Comparison of ENCODE assay signal across 37 cellular contexts in the genomic region with DNA sequence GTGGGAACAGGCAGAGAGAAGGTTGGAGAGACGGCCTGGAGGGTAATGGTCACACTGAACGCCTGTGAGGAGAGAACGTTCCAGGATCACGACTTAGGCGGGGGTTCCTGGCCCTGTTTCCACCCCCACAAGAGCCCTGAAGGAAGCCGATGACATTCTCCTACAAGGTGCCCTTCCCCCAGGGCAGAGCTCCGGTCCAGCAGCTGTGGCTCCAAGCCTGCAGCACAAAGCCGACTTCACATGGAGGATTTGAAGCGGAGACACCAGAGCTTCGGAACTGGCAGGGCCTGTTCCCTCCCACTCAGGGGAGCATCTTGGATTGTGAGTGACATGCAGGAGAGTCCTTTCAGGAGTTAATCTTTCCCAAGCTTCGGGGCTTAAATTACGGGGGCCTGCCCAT. TPM values are rescaled to one million over a fixed set of nuclear protein-coding genes. Genes with fewer than 3 reads are reported as not detected.
"Had no signal": no experiment of that assay in that cellular context is flagged by ENCODE, and none has a peak within 500 bp of the region (broad histone marks: within the 10 kb centered on the region; RNA-seq: fewer than 3 reads in every experiment).

No MANE protein-coding gene starts in this region.

- H3K4me3 ChIP-seq: ascending aorta, cardiac muscle cell, PC-9 had no signal

- DNase-seq: activated CD4-positive, alpha-beta T cell treated with anti-CD3 and anti-CD28 coated beads for 1 hour; activated CD4-positive, alpha-beta T cell treated with anti-CD3 and anti-CD28 coated beads for 48 hours; activated CD4-positive, CD25-positive, alpha-beta regulatory T cell; activated CD8-positive, alpha-beta T cell treated with anti-CD3 and anti-CD28 coated beads for 36 hours; activated effector memory CD4-positive, alpha-beta T cell treated with anti-CD3 and anti-CD28 coated beads, Interleukin-2, amount 50 U/mL, for 16 hours; activated naive CD4-positive, alpha-beta T cell treated with Interleukin-2 at 50 U/mL for 16 hours; activated naive CD8-positive, alpha-beta T cell treated with anti-CD3 and anti-CD28 coated beads, Interleukin-2, amount 10 ng/mL, durations not matched to agents 7 days and 5 days; activated T-cell treated with anti-CD3 and anti-CD28 coated beads, Interleukin-2, amount 50 U/mL, for 1 hour; activated T-cell treated with anti-CD3 and anti-CD28 coated beads, Interleukin-2, amount 50 U/mL, for 72 hours; amygdala; Karpas-422; KBM-7; NCI-H1105; NCI-H1417 treated with DMSO at 0.1 percent for 48 hours; NCI-H187 treated with DMSO at 0.1 percent for 48 hours; NCI-H2081; NCI-H2171 treated with DMSO at 0.1 percent for 48 hours; NCI-H2227 treated with DMSO at 0.1 percent for 48 hours; NCI-H446; NCI-H510A treated with DMSO at 0.1 percent for 48 hours; NCI-H526 treated with DMSO at 0.1 percent for 48 hours; NK-92 treated with Interleukin-12 subunit alpha and Interleukin-12 subunit beta, amount 100 ng/mL, for 24 hours; PC-9; SW 1271; T-helper 1 cell; T-helper 2 cell; T-helper 9 cell had no signal

- H3K9me3 ChIP-seq: ascending aorta had no signal

- FAIRE-seq: RCC 7860 had no signal

- H3K36me3 ChIP-seq: ascending aorta, cardiac muscle cell had no signal

- ATAC-seq: activated CD8-positive, alpha-beta T cell treated with anti-CD3 and anti-CD28 coated beads for 36 hours; activated T-cell treated with anti-CD3 and anti-CD28 coated beads, Interleukin-2, amount 50 U/mL, for 72 hours; activated T-helper 17 cell treated with anti-CD3 and anti-CD28 coated beads, Interleukin-2, amount 50 U/mL, for 72 hours; Right ventricle myocardium inferior had no signal

- H3K27ac ChIP-seq: ascending aorta, cardiac muscle cell, PC-9, RWPE1, VCaP had no signal

RNA-seq across cellular contexts. Expression of a gene that starts 5.0 kb away (rescaled TPM):
- total RNA-seq: activated CD8-positive, alpha-beta memory T cell treated with anti-CD3 and anti-CD28 coated beads for 36 hours; activated CD8-positive, alpha-beta T cell treated with anti-CD3 and anti-CD28 coated beads for 36 hours; activated naive CD8-positive, alpha-beta T cell treated with anti-CD3 and anti-CD28 coated beads, Interleukin-2, amount 10 ng/mL, durations not matched to agents 7 days and 5 days; activated T-cell treated with anti-CD3 and anti-CD28 coated beads, Interleukin-2, amount 50 U/mL, for 72 hours; activated T-helper 17 cell treated with anti-CD3 and anti-CD28 coated beads, Interleukin-2, amount 50 U/mL, for 72 hours; ascending aorta; MCF 10A; OCI-LY7; PC-9 had no signal

RNA-seq across cellular contexts. Expression of a gene that starts 28.8 kb away (rescaled TPM):
- total RNA-seq: activated CD8-positive, alpha-beta memory T cell treated with anti-CD3 and anti-CD28 coated beads for 36 hours; activated CD8-positive, alpha-beta T cell treated with anti-CD3 and anti-CD28 coated beads for 36 hours; ascending aorta had no signal

RNA-seq across cellular contexts. Expression of a gene that starts 34.6 kb away (rescaled TPM):
- total RNA-seq: activated CD8-positive, alpha-beta memory T cell treated with anti-CD3 and anti-CD28 coated beads for 36 hours; activated CD8-positive, alpha-beta T cell treated with anti-CD3 and anti-CD28 coated beads for 36 hours; activated naive CD8-positive, alpha-beta T cell treated with anti-CD3 and anti-CD28 coated beads, Interleukin-2, amount 10 ng/mL, durations not matched to agents 7 days and 5 days; activated T-cell treated with anti-CD3 and anti-CD28 coated beads, Interleukin-2, amount 50 U/mL, for 72 hours; activated T-helper 17 cell treated with anti-CD3 and anti-CD28 coated beads, Interleukin-2, amount 50 U/mL, for 72 hours; ascending aorta; MCF 10A; OCI-LY7; Right ventricle myocardium inferior had no signal

RNA-seq across cellular contexts. Expression of a gene that starts 35.6 kb away (rescaled TPM):
- total RNA-seq: activated CD8-positive, alpha-beta memory T cell treated with anti-CD3 and anti-CD28 coated beads for 36 hours; activated CD8-positive, alpha-beta T cell treated with anti-CD3 and anti-CD28 coated beads for 36 hours; activated naive CD8-positive, alpha-beta T cell treated with anti-CD3 and anti-CD28 coated beads, Interleukin-2, amount 10 ng/mL, durations not matched to agents 7 days and 5 days; activated T-cell treated with anti-CD3 and anti-CD28 coated beads, Interleukin-2, amount 50 U/mL, for 72 hours; activated T-helper 17 cell treated with anti-CD3 and anti-CD28 coated beads, Interleukin-2, amount 50 U/mL, for 72 hours; ascending aorta; cardiac muscle cell; MCF 10A; OCI-LY7; PC-9; Right ventricle myocardium inferior had no signal
- polyA plus RNA-seq: cardiac muscle cell had no signal
